Comparison of ENCODE assay signal across 8 cellular contexts in genomic region chr5:96752341-96753016, GRCh38. TPM values are rescaled to one million over a fixed set of nuclear protein-coding genes. Genes with fewer than 3 reads are reported as not detected.
A peak's percentile ranks its signal among the peaks of the same experiment; 100 is the strongest.
DNase-seq lines count a peak whose midpoint lies in the region; ATAC-seq, FAIRE-seq and TF ChIP-seq lines count a peak whose summit lies in the region.

No MANE protein-coding gene starts in this region.

- H3K27ac Mint-ChIP-seq in H9: no peak overlapping the region

- H3K36me3 ChIP-seq in GM12878 (ENCODE audit: control insufficient read depth in 2 of 2, insufficient read depth in 2 of 2, low read length in 1 of 2) (peaks cover 4 to 21% of the 10 kb centered on the region in 2 experiments), H7 (replicated peaks; ENCODE audit: control insufficient read depth, insufficient read depth, low read length) (no peaks in the 10 kb centered on the region; the same call in 1 of the 2 replicates)

- H3K4me1 Mint-ChIP-seq in H9: no peaks in the 10 kb centered on the region

- H3K9me3 Mint-ChIP-seq in H9: no peaks in the 10 kb centered on the region

- POLR2A ChIA-PET in GM12878 (lab: Charles Lee): interaction anchor here (0.6 to 1.0 kb wide), 7 partner anchors 60 to 1094 kb away, joined by 3 to 7 read pairs (median 5); no protein-coding TSS in a partner anchor

- H3K9ac ChIP-seq in H9 (ENCODE audit: extremely low read depth, insufficient read length, low read length) (no peak overlapping the region), GM12878 (ENCODE audit: control insufficient read depth, insufficient read depth, low read length) (no peak overlapping the region)

- H3K36me3 Mint-ChIP-seq in H9 (ENCODE audit: insufficient read depth in 1 of 3, low read depth in 3 of 3): peaks cover 0 to 20% (median 0%) of the 10 kb centered on the region in 3 experiments; a peak in 2 of 7 replicates

- CTCF ChIA-PET in GM12878 (lab: Yijun Ruan, JAX): interaction anchor here (0.6 to 5.3 kb wide), 65 partner anchors 9 to 1598 kb away, joined by 3 to 128 read pairs (median 4); partner anchors contain the start of genes ERAP2 and LIX1

- ATAC-seq in GM12878 (peak; percentile 63), HG02973 (IDR thresholded peaks at IDR 0.05; ENCODE audit: unreplicated experiment) (no peak)

- no peak overlapping the region for H2BK15ac ChIP-seq in H9 (ENCODE audit: low read depth, low read length)

- H3K27me3 Mint-ChIP-seq in H9 (ENCODE audit: low read depth): no peaks in the 10 kb centered on the region

- no peak overlapping the region for H3K18ac ChIP-seq in H9 (ENCODE audit: insufficient read length, low read depth, low read length)

- no peak overlapping the region for H4K5ac ChIP-seq in H9 (ENCODE audit: insufficient read length, low read depth, low read length)

- no peak overlapping the region for H3K4me2 ChIP-seq in H9 (ENCODE audit: insufficient read depth, insufficient read length, low read length)
- H3K4me2 ChIP-seq in GM12878 (ENCODE audit: control insufficient read depth, insufficient read depth): no peak overlapping the region

- SMC1A ChIA-PET in GM12878 (lab: Charles Lee; ENCODE audit: uncharacterized antibody, unreplicated experiment): interaction anchor here (0.6 to 2.4 kb wide), 31 partner anchors 9 to 429 kb away, joined by 3 to 54 read pairs (median 4); partner anchors contain the start of genes ERAP1, ERAP2 and LIX1

- no peaks in the 10 kb centered on the region; the same call in 1 of the 2 replicates for H3K27me3 ChIP-seq in H9 (ENCODE audit: insufficient read depth, low read length)
- H3K27me3 ChIP-seq in GM12878 (replicated peaks in 1 of 2; ENCODE audit: control insufficient read depth in 2 of 2, insufficient read depth in 2 of 2, low read length in 1 of 2): no peaks in the 10 kb centered on the region
- H3K27me3 ChIP-seq in H7 (ENCODE audit: control insufficient read depth, insufficient read depth, low read length): no peaks in the 10 kb centered on the region

- no peak overlapping the region for H2BK20ac ChIP-seq in H9 (ENCODE audit: low read depth, low read length, poor library complexity, severe bottlenecking)

- in situ Hi-C loops in Caki2 (cut with HindIII; ENCODE audit: low pct_unique_long_range_greater_than_20kb, low sequenced_read_pairs) (no loop called here), GM12878 (cut with MboI) (no loop called here)

- no peaks in the 10 kb centered on the region for H3K79me1 ChIP-seq in H9 (ENCODE audit: insufficient read depth, low read depth, low read length, poor library complexity, severe bottlenecking)

- H4K8ac ChIP-seq in H9 (replicated peaks; ENCODE audit: insufficient read length, low read depth, low read length): no peak overlapping the region

- H3K4me1 ChIP-seq in H9 (ENCODE audit: insufficient read depth, low read length): no peaks in the 10 kb centered on the region
- no peaks in the 10 kb centered on the region for H3K4me1 ChIP-seq in GM12878 (ENCODE audit: control insufficient read depth, insufficient read depth, low read length)

- no peak overlapping the region for H3T11ph ChIP-seq in H9 (ENCODE audit: low read length)

- FAIRE-seq in GM12878 (lab: Jason Lieb, UNC): peak; percentile 13

- H3K56ac ChIP-seq in H9 (ENCODE audit: insufficient read length, low read depth, low read length): no peak overlapping the region

- BruUV-seq in GM12878 (replicated peaks; lab: Mats Ljungman, UMichigan): no TSS peak

- H3K27ac ChIP-seq in H9 (ENCODE audit: insufficient read length, low read depth, low read length) (no peak overlapping the region), GM12878 (ENCODE audit: control insufficient read depth, insufficient read depth) (no peak overlapping the region)

- intact Hi-C loops in GM12878 (cut with micrococcal nuclease; ENCODE audit: unreplicated experiment): loop anchor here (1.0 to 5.0 kb wide), 3 partner anchors 245 to 410 kb away; no protein-coding TSS in a partner anchor

- H3K4me3 ChIP-seq in GM12878 (no peak overlapping the region), H7 (ENCODE audit: insufficient read depth, low read depth, low read length) (no peak overlapping the region)

- H3K4ac ChIP-seq in H9 (ENCODE audit: low read depth, low read length): no peak overlapping the region

- no peaks in the 10 kb centered on the region for H4K20me1 ChIP-seq in H9 (ENCODE audit: control insufficient read depth, insufficient read depth, insufficient read length)
- H4K20me1 ChIP-seq in GM12878 (ENCODE audit: control insufficient read depth, insufficient read depth): no peaks in the 10 kb centered on the region

- no peak overlapping the region for H2BK120ac ChIP-seq in H9 (ENCODE audit: low read depth, low read length, poor library complexity, severe bottlenecking)

- H3K14ac ChIP-seq in H9 (ENCODE audit: insufficient read depth, low read length): no peak overlapping the region

- no peaks in the 10 kb centered on the region for H3K23me2 ChIP-seq in H9 (ENCODE audit: insufficient read length, low read depth, low read length, poor library complexity, severe bottlenecking)

- RAD21 ChIA-PET in GM12878 (lab: Charles Lee; ENCODE audit: unreplicated experiment): interaction anchor here (0.6 to 4.6 kb wide), 35 partner anchors 10 to 774 kb away, joined by 3 to 61 read pairs (median 4); partner anchors contain the start of genes ERAP1 and LIX1

- no peak overlapping the region for H2AK5ac ChIP-seq in H9 (ENCODE audit: insufficient read length, low read length)

- H3K23ac ChIP-seq in H9 (ENCODE audit: insufficient read length, low read depth, low read length): no peak overlapping the region

- H2AFZ ChIP-seq in H9 (ENCODE audit: low read length) (no peak overlapping the region), GM12878 (ENCODE audit: control insufficient read depth, low read depth, low read length) (no peak overlapping the region)

- H3K4me3 Mint-ChIP-seq in H9: no peak overlapping the region

- DNase-seq in Caki2 (ENCODE audit: low read depth) (peak; percentile 35), H9 (no peak), NCI-H748 treated with DMSO at 0.1 percent for 48 hours (lab: John Stamatoyannopoulos, UW) (peak; percentile 24), GM12878 (ENCODE audit: low read depth, low spot score) (no peak), iris pigment epithelial cell (ENCODE audit: low read depth) (peak; percentile 49), superior temporal gyrus (ENCODE audit: extremely low spot score) (peak; percentile 97), H7 (no peak)

- H2BK5ac ChIP-seq in H9 (ENCODE audit: insufficient read length, low read length): no peak overlapping the region

- H3K9me3 ChIP-seq in H9 (ENCODE audit: control insufficient read depth, low read depth, low read length) (no peaks in the 10 kb centered on the region), GM12878 (replicated peaks; ENCODE audit: control insufficient read depth, insufficient read depth, low read length) (no peaks in the 10 kb centered on the region)

- TF ChIP-seq EP300 in GM12878 (IDR thresholded peaks at IDR 0.05; ENCODE audit: borderline replicate concordance in 1 of 2, control insufficient read depth in 1 of 2, low read depth in 2 of 2, low read length in 2 of 2): no peak

- H4K91ac ChIP-seq in H9 (ENCODE audit: insufficient read length, low read depth, low read length): no peak overlapping the region

- no peak overlapping the region for H2BK12ac ChIP-seq in H9 (ENCODE audit: insufficient read length, low read depth, low read length)

- H3K79me2 ChIP-seq in H9 (ENCODE audit: insufficient read depth, low read length) (peaks cover 2% of the 10 kb centered on the region; the same call in 1 of the 2 replicates), GM12878 (ENCODE audit: control insufficient read depth, insufficient read depth, low read length) (no peaks in the 10 kb centered on the region)

- no peak for TF ChIP-seq POLR2A in GM12878 (IDR thresholded peaks at IDR 0.05; ENCODE audit: low read depth, low read length)

- peak; percentile 72 for TF ChIP-seq CTCF in H9 (conservative IDR thresholded peaks at IDR 0.05)
- TF ChIP-seq CTCF in GM12878 (IDR thresholded peaks at IDR 0.05 in 2 of 3, conservative IDR thresholded peaks at IDR 0.05 in 1 of 3; ENCODE audit: control insufficient read depth in 2 of 3, extremely low read depth in 1 of 3, insufficient read depth in 1 of 3, low read depth in 3 of 3, low read length in 3 of 3): peak; percentile 54 to 61 (median 58); a peak in 5 of 6 replicates

- TF ChIP-seq RAD21 in GM12878 (IDR thresholded peaks at IDR 0.05; ENCODE audit: insufficient read depth, low read depth, low read length): peak; percentile 65

RNA-seq across cellular contexts. Expression of gene ERAP1, which starts 55.3 kb away (rescaled TPM):
- 30.6 and 43.6 TPM in 2 replicates for total RNA-seq in Caki2 (2014; rRNA removed; shearing (Covaris generic); ENCODE audit: low replicate concordance)
- 14.5 and 15.9 TPM in 2 replicates for total RNA-seq in H9 (2021)
- total RNA-seq in GM12878 (2013; cell fraction: nucleolus; rRNA removed): 200 and 221 TPM in 2 replicates
- total RNA-seq in GM12878 (2014; rRNA removed): 57.4 and 63.4 TPM in 2 replicates
- 63.2 and 64.9 TPM in 2 replicates for total RNA-seq in GM12878 (2014; rRNA removed; fragmentation: Illumina TruSeq; extraction: Trizol)
- 85.8 and 89.6 TPM in 2 replicates for total RNA-seq in GM12878 (2021)
- polyA plus RNA-seq in GM12878 (2011; ENCODE audit: low read depth): 29.9 TPM
- polyA plus RNA-seq in GM12878 (2011; rRNA removed): 76.2 and 90.7 TPM in 2 replicates
- polyA plus RNA-seq in GM12878 (2011; cell fraction: cytosol; rRNA removed): 79.7 and 104 TPM in 2 replicates
- polyA plus RNA-seq in GM12878 (2011; cell fraction: nucleus; rRNA removed): 118 and 121 TPM in 2 replicates
- 36.7 and 41.1 TPM in 2 replicates for polyA plus RNA-seq in GM12878 (2012)
- polyA plus RNA-seq in GM12878 (2014; fragmentation: Illumina TruSeq; extraction: Trizol): 76.6 and 98.1 TPM in 2 replicates
- polyA plus RNA-seq in GM12878 (2014; fragmentation: Nextera tagmentation; extraction: Ambion mirVana): 1 to 10 TPM; 6.9 to 9.0 TPM
- polyA plus RNA-seq in GM12878 (2014; rRNA removed): 47.4 and 47.9 TPM in 2 replicates
- 10 to 100 TPM; 45.5 to 53.3 TPM for polyA plus RNA-seq in GM12878 (2016; fragmentation: Nextera tagmentation; extraction: Ambion mirVana)
- 131 and 370 TPM in 2 replicates for polyA minus RNA-seq in GM12878 (2011; rRNA and poly(A)+ RNA removed)
- 30.1 and 34.2 TPM in 2 replicates for polyA minus RNA-seq in GM12878 (2011; cell fraction: cytosol; rRNA and poly(A)+ RNA removed)
- 43.2 and 78.0 TPM in 2 replicates for polyA minus RNA-seq in GM12878 (2011; cell fraction: nucleus; rRNA and poly(A)+ RNA removed)
- 8.9 and 10.5 TPM in 2 replicates for total RNA-seq in H7 (2014; rRNA removed; shearing (Covaris generic))

Comparison
In these comparisons a context has a peak if more than half of its experiments do, and no peak if none do; other contexts are left out.
1. DNase-seq: peak in Caki2 (single experiment), NCI-H748 treated with DMSO at 0.1 percent for 48 hours (single experiment), iris pigment epithelial cell (single experiment) and superior temporal gyrus (single experiment); none in H9 (single experiment), GM12878 (single experiment) and H7 (single experiment).